ENCODE assay signal across 8 cellular contexts in the genomic region with DNA sequence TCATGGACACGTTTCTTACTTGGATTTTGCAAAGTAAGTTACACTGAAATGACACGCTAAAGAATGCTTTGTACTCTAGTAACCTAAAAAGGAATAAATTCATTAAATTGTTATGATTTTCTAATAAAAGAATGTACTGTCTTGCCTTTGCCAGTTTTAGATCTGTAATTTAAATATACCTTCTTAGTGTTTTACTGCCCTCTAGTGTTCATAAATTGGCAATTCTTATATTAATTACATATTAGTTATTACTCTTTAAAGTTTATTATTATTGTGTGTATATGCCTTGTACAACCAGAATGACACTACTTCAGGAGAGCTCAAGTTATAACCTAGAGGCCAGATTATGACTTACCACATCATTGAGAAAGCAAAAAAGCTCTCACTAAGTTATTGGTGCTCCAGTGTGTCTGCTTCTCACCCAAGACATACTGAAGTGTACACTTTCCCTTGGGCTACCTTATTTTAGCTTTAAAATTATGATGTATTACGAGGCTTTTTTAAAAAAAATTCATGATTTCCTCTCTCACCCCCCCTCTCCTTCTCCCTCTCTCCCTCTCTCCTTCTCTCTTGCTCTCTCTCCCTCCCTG.
DNase-seq lines count a peak whose midpoint lies in the region; ATAC-seq, FAIRE-seq and TF ChIP-seq lines count a peak whose summit lies in the region.

No MANE protein-coding gene starts in this region.

- TF ChIP-seq CTCF in stomach (IDR thresholded peaks at IDR 0.05): peak in 3 of 7 experiments; percentile 25 to 68 (median 56)

- H3K4me1 ChIP-seq in stomach: no peaks in the 10 kb centered on the region

- DNase-seq in KG1 (lab: John Stamatoyannopoulos, UW) (peak; percentile 16), SHP77 treated with DMSO at 0.1 percent for 48 hours (lab: John Stamatoyannopoulos, UW) (peak; percentile 1), fibroblast of peridontal ligament (ENCODE audit: extremely low read depth) (peak; percentile 76), sciatic nerve (ENCODE audit: low spot score) (no peak), stomach (no peak)
- DNase-seq in activated CD8-positive, alpha-beta memory T cell treated with anti-CD3 and anti-CD28 coated beads, Interleukin-2, amount 50 U/mL, for 48 hours: no peak

- TF ChIP-seq EP300 in stomach (IDR thresholded peaks at IDR 0.05): no peak

- ATAC-seq in sciatic nerve: peak; percentile 67
- ATAC-seq in GM18502 (IDR thresholded peaks at IDR 0.05; ENCODE audit: poor library complexity, unreplicated experiment): no peak

- 35 to 55% (median 48%) methylated on average over 3 of the region's 3 CpGs for WGBS in stomach, 5 donors

- no peaks in the 10 kb centered on the region for H3K9me3 ChIP-seq in stomach

- H3K27me3 ChIP-seq in stomach: no peaks in the 10 kb centered on the region

- H3K27ac ChIP-seq in stomach: no peak overlapping the region

- H3K36me3 ChIP-seq in stomach: no peaks in the 10 kb centered on the region

- TF ChIP-seq POLR2A in stomach (IDR thresholded peaks at IDR 0.05): no peak

- intact Hi-C loops in sciatic nerve (cut with DNase I): no loop called here
- intact Hi-C loops in stomach (cut with DNase I; ENCODE audit: low total_unique reads): loop anchor here (5.0 kb wide), 1 partner anchor 247 kb away; no protein-coding TSS in a partner anchor

- H3K4me3 ChIP-seq in stomach: no peak overlapping the region

- FAIRE-seq in G401.6 (lab: Jason Lieb, UNC): peak; percentile 92

Comparison
In these comparisons a context has a peak if more than half of its experiments do, and no peak if none do; other contexts are left out.
1. DNase-seq: peak in KG1 (single experiment), SHP77 treated with DMSO at 0.1 percent for 48 hours (single experiment) and fibroblast of peridontal ligament (single experiment); none in sciatic nerve (single experiment), activated CD8-positive, alpha-beta memory T cell treated with anti-CD3 and anti-CD28 coated beads, Interleukin-2, amount 50 U/mL, for 48 hours (single experiment) and stomach (single experiment).